Comparison of ENCODE assay signal across 31 cellular contexts in genomic region chr4:73281396-73281795, GRCh38.
"Had no signal": no experiment of that assay in that cellular context is flagged by ENCODE, and none has a peak within 500 bp of the region (broad histone marks: within the 10 kb centered on the region; RNA-seq: fewer than 3 reads in every experiment).

No MANE protein-coding gene starts in this region.

- H3K27ac ChIP-seq: ascending aorta, breast epithelium, KMS-11, Peyer's patch, SJSA1 had no signal

- DNase-seq: activated CD4-positive, alpha-beta T cell treated with anti-CD3 and anti-CD28 coated beads, Interleukin-2, amount 10 ng/mL, durations not matched to agents 24 days and 14 days; activated CD4-positive, alpha-beta T cell treated with anti-CD3 and anti-CD28 coated beads, Interleukin-2, amount 50 U/mL, for 4 hours; activated CD8-positive, alpha-beta T cell treated with anti-CD3 and anti-CD28 coated beads for 36 hours; activated effector memory CD4-positive, alpha-beta T cell treated with anti-CD3 and anti-CD28 coated beads, Interleukin-2, amount 50 U/mL, for 16 hours; activated naive CD4-positive, alpha-beta T cell; activated naive CD4-positive, alpha-beta T cell treated with anti-CD3 and anti-CD28 coated beads, Interleukin-2, amount 50 U/mL, for 16 hours; activated naive CD8-positive, alpha-beta T cell treated with anti-CD3 and anti-CD28 coated beads, Interleukin-2, amount 10 ng/mL, durations not matched to agents 7 days and 5 days; activated T-cell treated with anti-CD3 and anti-CD28 coated beads, Interleukin-2, amount 50 U/mL, for 1 hour; activated T-cell treated with anti-CD3 and anti-CD28 coated beads, Interleukin-2, amount 50 U/mL, for 72 hours; cerebellar nuclear complex; NCI-H1092 treated with DMSO at 0.1 percent for 48 hours; NCI-H1417; NCI-H146; NCI-H187 treated with DMSO at 0.1 percent for 48 hours; NCI-H2081; NCI-H2227 treated with DMSO at 0.1 percent for 48 hours; NCI-H526 treated with DMSO at 0.1 percent for 48 hours; NCI-H774; NK-92 treated with Interleukin-12 subunit alpha and Interleukin-12 subunit beta, amount 100 ng/mL, for 24 hours; PC-3; Peyer's patch; RPMI8226; SHP77 treated with DMSO at 0.1 percent for 48 hours; SK-N-SH had no signal

- H3K36me3 ChIP-seq: ascending aorta, breast epithelium, Peyer's patch, SJSA1 had no signal

- H3K27me3 ChIP-seq: ascending aorta, breast epithelium, Peyer's patch, SJSA1 had no signal

- H3K4me1 Mint-ChIP-seq: activated CD4-positive, alpha-beta T cell treated with anti-CD3 and anti-CD28 coated beads, Interleukin-2, amount 10 ng/mL, durations not matched to agents 24 days and 14 days had no signal

- H3K4me3 ChIP-seq: ascending aorta, breast epithelium, Peyer's patch, SJSA1 had no signal

- H3K4me1 ChIP-seq: ascending aorta, breast epithelium, Peyer's patch, SJSA1 had no signal

- H3K4me3 Mint-ChIP-seq: activated CD4-positive, alpha-beta T cell treated with anti-CD3 and anti-CD28 coated beads, Interleukin-2, amount 10 ng/mL, durations not matched to agents 24 days and 14 days; activated CD8-positive, alpha-beta T cell treated with anti-CD3 and anti-CD28 coated beads for 36 hours; activated naive CD8-positive, alpha-beta T cell treated with anti-CD3 and anti-CD28 coated beads, Interleukin-2, amount 10 ng/mL, durations not matched to agents 7 days and 5 days; activated T-cell treated with anti-CD3 and anti-CD28 coated beads, Interleukin-2, amount 50 U/mL, for 72 hours; activated T-helper 17 cell treated with anti-CD3 and anti-CD28 coated beads, Interleukin-2, amount 50 U/mL, for 72 hours; T-helper 1 cell treated with Interleukin-12 subunit alpha and Interleukin-12 subunit beta and Interleukin-4 antibody, amounts not matched to agents 30 μg/mL and 1 μg/mL, for 36 hours; T-helper 2 cell treated with Interferon-gamma antibody and Interleukin-4, amounts not matched to agents 5 μg/mL and 100 μg/mL, for 36 hours had no signal

- H3K9me3 ChIP-seq: SJSA1, SK-N-SH had no signal

- H3K4me2 ChIP-seq: KMS-11, SK-N-SH had no signal

- H3K27me3 Mint-ChIP-seq: activated CD4-positive, alpha-beta T cell treated with anti-CD3 and anti-CD28 coated beads, Interleukin-2, amount 10 ng/mL, durations not matched to agents 24 days and 14 days; activated CD8-positive, alpha-beta T cell treated with anti-CD3 and anti-CD28 coated beads for 36 hours; activated naive CD8-positive, alpha-beta T cell treated with anti-CD3 and anti-CD28 coated beads, Interleukin-2, amount 10 ng/mL, durations not matched to agents 7 days and 5 days; activated T-helper 17 cell treated with anti-CD3 and anti-CD28 coated beads, Interleukin-2, amount 50 U/mL, for 72 hours had no signal

- H3K27ac Mint-ChIP-seq: activated CD4-positive, alpha-beta T cell treated with anti-CD3 and anti-CD28 coated beads, Interleukin-2, amount 10 ng/mL, durations not matched to agents 24 days and 14 days; activated CD8-positive, alpha-beta T cell treated with anti-CD3 and anti-CD28 coated beads for 36 hours; activated naive CD8-positive, alpha-beta T cell treated with anti-CD3 and anti-CD28 coated beads, Interleukin-2, amount 10 ng/mL, durations not matched to agents 7 days and 5 days; activated T-cell treated with anti-CD3 and anti-CD28 coated beads, Interleukin-2, amount 50 U/mL, for 72 hours; activated T-helper 17 cell treated with anti-CD3 and anti-CD28 coated beads, Interleukin-2, amount 50 U/mL, for 72 hours; T-helper 1 cell treated with Interleukin-12 subunit alpha and Interleukin-12 subunit beta and Interleukin-4 antibody, amounts not matched to agents 30 μg/mL and 1 μg/mL, for 36 hours; T-helper 2 cell treated with Interferon-gamma antibody and Interleukin-4, amounts not matched to agents 5 μg/mL and 100 μg/mL, for 36 hours had no signal
